In genomic region chr14:72651081-72651480, GRCh38 we compare ENCODE assay signal across 20 cellular contexts.
A peak's percentile ranks its signal among the peaks of the same experiment; 100 is the strongest.
DNase-seq lines count a peak whose midpoint lies in the region; ATAC-seq, FAIRE-seq and TF ChIP-seq lines count a peak whose summit lies in the region.
"Had no signal": no experiment of that assay in that cellular context is flagged by ENCODE, and none has a peak within 500 bp of the region (broad histone marks: within the 10 kb centered on the region; RNA-seq: fewer than 3 reads in every experiment).

No MANE protein-coding gene starts in this region.

- in situ Hi-C loops in HepG2 (cut with HindIII; ENCODE audit: extremely low pct_ligation_motif_present, low pct_unique_long_range_greater_than_20kb): no loop called here

- H3K27me3 ChIP-seq in HepG2 (ENCODE audit: control insufficient read depth in 1 of 2, insufficient read depth in 2 of 2, low read length in 2 of 2): peaks cover 3 to 6% of the 10 kb centered on the region in 2 experiments; a peak in 1 of 5 replicates
- H3K27me3 ChIP-seq: gastrocnemius medialis had no signal

- no peak for FAIRE-seq in HepG2 (lab: Jason Lieb, UNC)
- FAIRE-seq: bronchial epithelial cell had no signal

- H3K27ac ChIP-seq in HepG2 (ENCODE audit: extremely low read length, insufficient read depth, low read length): no peak overlapping the region
- H3K27ac ChIP-seq: gastrocnemius medialis, skin epidermis had no signal

- no peak for TF ChIP-seq RAD21 in HepG2 (CRISPR knock-in tag; IDR thresholded peaks at IDR 0.05)

- no TSS peak for BruUV-seq in HepG2 (replicated peaks; lab: Mats Ljungman, UMichigan)

- intact Hi-C loops in left ventricle myocardium superior (cut with micrococcal nuclease) (no loop called here), Right ventricle myocardium inferior (cut with DNase I) (no loop called here), HepG2 (cut with micrococcal nuclease; ENCODE audit: unreplicated experiment) (no loop called here)

- H3K4me2 ChIP-seq in HepG2 (ENCODE audit: low read depth, low read length): no peak overlapping the region

- H3K27me3 Mint-ChIP-seq in naive thymus-derived CD8-positive, alpha-beta T cell: peaks cover 0 to 8% (median 2%) of the 10 kb centered on the region in 5 donors

- POLR2A ChIA-PET in HepG2 (lab: Yijun Ruan, JAX): no interaction called here
- POLR2A ChIA-PET in naive thymus-derived CD8-positive, alpha-beta T cell (lab: Charles Lee): no interaction called here

- 29% methylated on average over 3 of the region's 6 CpGs for WGBS in HepG2 (ENCODE audit: low lambda C conversion rate)

- H3K9me3 Mint-ChIP-seq in naive thymus-derived CD8-positive, alpha-beta T cell: no peaks in the 10 kb centered on the region
- H3K9me3 Mint-ChIP-seq: endodermal cell had no signal

- H3K36me3 Mint-ChIP-seq in naive thymus-derived CD8-positive, alpha-beta T cell: no peaks in the 10 kb centered on the region

- no peak overlapping the region for H3K9ac ChIP-seq in HepG2 (ENCODE audit: insufficient read depth, low read depth, low read length)

- TF ChIP-seq POLR2A in HepG2 (IDR thresholded peaks at IDR 0.05; ENCODE audit: insufficient read depth in 1 of 2, low read depth in 2 of 2, low read length in 2 of 2): no peak

- DNase-seq in left ventricle myocardium superior (no peak), Right ventricle myocardium inferior (ENCODE audit: missing footprints) (no peak), astrocyte of the hippocampus (ENCODE audit: low read depth, low spot score) (peak; percentile 61), HepG2 (ENCODE audit: low spot score) (no peak), T1000 (lab: John Stamatoyannopoulos, UW) (no peak), HT-29 (ENCODE audit: low spot score) (no peak), cerebellar nuclear complex (lab: John Stamatoyannopoulos, UW) (no peak)
- no peak for DNase-seq in naive thymus-derived CD8-positive, alpha-beta T cell
- DNase-seq: activated CD4-positive, alpha-beta T cell treated with anti-CD3 and anti-CD28 coated beads for 1 hour; activated CD8-positive, alpha-beta memory T cell treated with anti-CD3 and anti-CD28 coated beads, Interleukin-2, amount 50 U/mL, for 4 hours; activated naive CD4-positive, alpha-beta T cell treated with Interleukin-2 at 50 U/mL for 16 hours; endodermal cell; gastrocnemius medialis; KBM-7; NCI-H1092 treated with DMSO at 0.1 percent for 48 hours; occipital lobe; stimulated activated CD4-positive, alpha-beta T cell treated with anti-CD3 and anti-CD28 coated beads, Interleukin-4, amount 100 ng/mL, for 4 hours; T-helper 17 cell had no signal

- H3K4me1 ChIP-seq in HepG2 (ENCODE audit: insufficient read depth, low read length): peaks cover 21% of the 10 kb centered on the region

- TF ChIP-seq CTCF in HepG2 (CRISPR knock-in tag; IDR thresholded peaks at IDR 0.05): no peak

- CTCF ChIA-PET in HepG2 (lab: Yijun Ruan, JAX; ENCODE audit: low intra/inter-chr PET ratio, low total read pairs): no interaction called here

- TF ChIP-seq EP300 in HepG2 (IDR thresholded peaks at IDR 0.05; ENCODE audit: low read depth in 2 of 2, low read length in 2 of 2) (no peak), HepG2 (CRISPR knock-in tag; IDR thresholded peaks at IDR 0.05; ENCODE audit: borderline replicate concordance) (no peak)

- no peaks in the 10 kb centered on the region for H4K20me1 ChIP-seq in HepG2 (ENCODE audit: insufficient read depth, low read length)

- H3K9me3 ChIP-seq in HepG2 (ENCODE audit: low read length): no peaks in the 10 kb centered on the region
- H3K9me3 ChIP-seq: gastrocnemius medialis had no signal

- H3K4me1 Mint-ChIP-seq in naive thymus-derived CD8-positive, alpha-beta T cell: no peaks in the 10 kb centered on the region

- H2AFZ ChIP-seq in HepG2 (ENCODE audit: low read length): no peak overlapping the region

- no peak overlapping the region for H3K4me3 ChIP-seq in HepG2 (replicated peaks in 1 of 3; ENCODE audit: insufficient read depth in 1 of 3, low read depth in 2 of 3, low read length in 3 of 3)
- H3K4me3 ChIP-seq: gastrocnemius medialis, skin epidermis had no signal

- H3K36me3 ChIP-seq in HepG2 (replicated peaks in 1 of 2; ENCODE audit: control insufficient read depth in 1 of 2, insufficient read depth in 2 of 2, low read length in 2 of 2): no peaks in the 10 kb centered on the region
- H3K36me3 ChIP-seq: gastrocnemius medialis had no signal

- H3K79me2 ChIP-seq in HepG2 (ENCODE audit: insufficient read depth, low read length): no peaks in the 10 kb centered on the region

- peak; percentile 45 for ATAC-seq in left ventricle myocardium superior
- no peak for ATAC-seq in Right ventricle myocardium inferior
- ATAC-seq in HepG2: no peak; the same call in 2 of the 3 replicates
- ATAC-seq in naive thymus-derived CD8-positive, alpha-beta T cell: no peak
- ATAC-seq: gastrocnemius medialis, T-helper 17 cell had no signal

- H3K4me3 Mint-ChIP-seq in naive thymus-derived CD8-positive, alpha-beta T cell: no peak overlapping the region
- H3K4me3 Mint-ChIP-seq: endodermal cell, T-helper 17 cell had no signal

- no peak overlapping the region for H3K27ac Mint-ChIP-seq in naive thymus-derived CD8-positive, alpha-beta T cell
- H3K27ac Mint-ChIP-seq: endodermal cell, T-helper 17 cell had no signal

TF ChIP-seq in HepG2, 621 proteins besides CTCF, POLR2A, EP300 and RAD21:
- no peak for TF ChIP-seq REL (CRISPR knock-in tag; conservative IDR thresholded peaks at IDR 0.05)
- TF ChIP-seq CREB1 (IDR thresholded peaks at IDR 0.05): no peak
- TF ChIP-seq CREB1 (CRISPR knock-in tag; IDR thresholded peaks at IDR 0.05): no peak
- TF ChIP-seq RARA (CRISPR knock-in tag; IDR thresholded peaks at IDR 0.05): peak; percentile 69
